Comparison of ENCODE assay signal across 14 cellular contexts in the genomic region with DNA sequence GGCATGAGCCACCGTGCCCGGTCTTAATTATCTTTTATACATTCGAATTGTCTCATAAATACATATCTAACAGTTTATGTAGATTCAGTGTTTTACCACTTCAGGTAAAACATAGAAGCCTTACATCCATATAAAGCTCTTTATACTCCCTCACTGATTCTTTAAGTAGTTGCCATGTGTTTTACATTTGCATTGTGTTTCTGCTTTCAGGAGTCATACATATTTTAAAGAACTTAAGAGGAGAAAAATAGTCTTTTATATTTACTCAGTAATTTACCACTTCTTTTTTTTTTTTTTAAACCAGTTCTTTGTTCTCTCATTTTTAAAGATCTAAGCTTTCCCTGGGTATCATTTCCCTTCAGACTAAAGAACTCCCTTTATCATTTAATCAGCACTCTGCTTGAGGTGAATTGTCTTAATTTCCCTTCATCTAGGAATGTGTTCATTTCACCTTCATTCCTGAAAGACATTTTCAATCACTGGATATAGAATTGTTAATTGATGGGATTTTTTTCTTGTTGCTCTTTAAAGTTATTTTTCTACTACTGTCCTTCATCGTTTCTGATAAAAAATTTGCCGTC.
"Had no signal": no experiment of that assay in that cellular context is flagged by ENCODE, and none has a peak within 500 bp of the region (broad histone marks: within the 10 kb centered on the region; RNA-seq: fewer than 3 reads in every experiment).

No MANE protein-coding gene starts in this region.

- H3K27ac ChIP-seq: esophagus muscularis mucosa, hepatocyte, left lung, ovary, stomach, testis, upper lobe of right lung had no signal

- H3K4me3 ChIP-seq: esophagus muscularis mucosa, hepatocyte, left lung, ovary, stomach, testis, upper lobe of right lung had no signal

- H3K4me3 Mint-ChIP-seq: activated naive CD8-positive, alpha-beta T cell treated with anti-CD3 and anti-CD28 coated beads, Interleukin-2, amount 50 U/mL, for 24 hours had no signal

- ATAC-seq: activated naive CD8-positive, alpha-beta T cell treated with anti-CD3 and anti-CD28 coated beads, Interleukin-2, amount 50 U/mL, for 24 hours; left lung; sciatic nerve; upper lobe of right lung had no signal

- H3K4me1 ChIP-seq: left lung, testis, upper lobe of right lung had no signal

- H3K9me3 Mint-ChIP-seq: activated naive CD8-positive, alpha-beta T cell treated with anti-CD3 and anti-CD28 coated beads, Interleukin-2, amount 50 U/mL, for 24 hours had no signal

- H3K27me3 ChIP-seq: esophagus muscularis mucosa, hepatocyte, left lung, ovary, stomach, testis, upper lobe of right lung had no signal

- H3K27ac Mint-ChIP-seq: activated naive CD8-positive, alpha-beta T cell treated with anti-CD3 and anti-CD28 coated beads, Interleukin-2, amount 50 U/mL, for 24 hours had no signal

- H3K36me3 ChIP-seq: esophagus muscularis mucosa, ovary, upper lobe of right lung had no signal

- H3K9me3 ChIP-seq: esophagus muscularis mucosa, left lung, ovary, stomach, testis, upper lobe of right lung had no signal

- H3K27me3 Mint-ChIP-seq: activated naive CD8-positive, alpha-beta T cell treated with anti-CD3 and anti-CD28 coated beads, Interleukin-2, amount 50 U/mL, for 24 hours had no signal

- DNase-seq: activated CD4-positive, alpha-beta T cell treated with anti-CD3 and anti-CD28 coated beads, Interleukin-2, amount 50 U/mL, for 1 hour; activated CD8-positive, alpha-beta memory T cell treated with anti-CD3 and anti-CD28 coated beads for 24 hours; activated naive CD4-positive, alpha-beta T cell; activated naive CD8-positive, alpha-beta T cell treated with anti-CD3 and anti-CD28 coated beads, Interleukin-2, amount 50 U/mL, for 24 hours; aorta; kidney; left lung; ovary; stomach; testis; upper lobe of right lung had no signal
